ENCODE assay signal across 11 cellular contexts in the genomic region with DNA sequence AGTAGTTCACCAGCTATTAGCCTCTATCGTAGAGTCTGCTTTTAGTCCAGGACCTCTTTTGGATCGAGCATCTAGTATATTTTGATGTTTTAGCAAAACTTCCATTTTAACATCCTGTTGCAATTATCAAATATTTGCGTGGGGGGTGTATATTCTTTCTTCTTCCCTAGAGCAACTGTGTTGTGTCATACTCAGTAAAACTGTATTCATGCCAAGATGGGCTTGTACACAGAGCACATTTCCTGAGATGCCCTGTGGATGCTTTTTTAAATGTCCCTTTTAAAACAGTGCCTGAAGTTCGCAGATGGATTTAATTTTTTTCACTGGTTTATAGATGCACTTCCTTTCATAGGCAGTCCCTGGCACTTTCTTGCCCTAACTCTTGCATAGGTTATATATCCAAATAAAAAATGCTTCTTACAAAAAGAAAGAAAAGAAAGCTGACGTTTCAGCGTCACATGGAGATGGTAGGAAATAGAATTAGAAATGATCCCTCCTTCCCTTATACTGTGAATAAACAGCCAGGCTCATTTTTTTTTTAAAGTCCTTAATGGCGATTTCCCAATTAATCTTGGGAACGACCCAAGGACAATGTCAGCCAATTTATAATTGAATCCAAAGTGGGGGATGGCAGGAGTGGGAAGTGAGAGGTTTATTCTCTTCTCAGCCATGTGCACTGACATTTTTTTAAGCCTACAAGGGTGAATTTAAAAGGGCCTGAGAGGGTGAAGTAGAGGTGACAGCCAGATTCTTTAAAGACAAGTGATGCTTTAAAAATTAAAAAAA.
DNase-seq lines count a peak whose midpoint lies in the region; ATAC-seq and TF ChIP-seq lines count a peak whose summit lies in the region.
"Had no signal": no experiment of that assay in that cellular context is flagged by ENCODE, and none has a peak within 500 bp of the region (broad histone marks: within the 10 kb centered on the region; RNA-seq: fewer than 3 reads in every experiment).

No MANE protein-coding gene starts in this region.

- no peaks in the 10 kb centered on the region for H3K9me3 Mint-ChIP-seq in natural killer cell
- H3K9me3 Mint-ChIP-seq: activated naive CD4-positive, alpha-beta T cell treated with anti-CD3 and anti-CD28 coated beads, Interleukin-2, amount 10 ng/mL, durations not matched to agents 7 days and 5 days had no signal

- peaks cover 2% of the 10 kb centered on the region for H3K27me3 ChIP-seq in AG04450 (ENCODE audit: control insufficient read depth, insufficient read depth, low read length)
- H3K27me3 ChIP-seq: foreskin keratinocyte had no signal

- H3K27ac ChIP-seq in AG04450 (ENCODE audit: low read depth, low read length) = peak overlapping the region; percentile 11
- H3K27ac ChIP-seq: foreskin keratinocyte had no signal

- no peak for ATAC-seq in natural killer cell
- no peak for ATAC-seq in HG02759 (IDR thresholded peaks at IDR 0.05; ENCODE audit: unreplicated experiment)
- ATAC-seq: foreskin keratinocyte had no signal

- H3K4me3 ChIP-seq in AG04450 (ENCODE audit: low read depth, low read length) (no peak overlapping the region), epithelial cell of esophagus (ENCODE audit: low read length) (no peak overlapping the region)

- no peak overlapping the region for H3K4me3 Mint-ChIP-seq in natural killer cell
- H3K4me3 Mint-ChIP-seq: activated naive CD4-positive, alpha-beta T cell treated with anti-CD3 and anti-CD28 coated beads, Interleukin-2, amount 10 ng/mL, durations not matched to agents 7 days and 5 days had no signal

- DNase-seq in AG04450 (ENCODE audit: low read depth, low spot score) = peak; percentile 34
- peak; percentile 51 for DNase-seq in NCI-H1105 (lab: John Stamatoyannopoulos, UW)
- DNase-seq in epithelial cell of esophagus (ENCODE audit: low read depth) = peak; percentile 29
- no peak for DNase-seq in natural killer cell
- no peak for DNase-seq in cortex of kidney (lab: John Stamatoyannopoulos, UW)
- DNase-seq in retina = no peak
- DNase-seq in activated T-cell treated with anti-CD3 and anti-CD28 coated beads for 4 hours = no peak
- DNase-seq: activated naive CD4-positive, alpha-beta T cell treated with anti-CD3 and anti-CD28 coated beads, Interleukin-2, amount 10 ng/mL, durations not matched to agents 7 days and 5 days; foreskin keratinocyte; NCI-H82 had no signal

- H3K9me3 ChIP-seq in AG04450 (ENCODE audit: control insufficient read depth, insufficient read depth, low read length) = no peaks in the 10 kb centered on the region

- H3K36me3 Mint-ChIP-seq in natural killer cell = no peaks in the 10 kb centered on the region
- H3K36me3 Mint-ChIP-seq: activated naive CD4-positive, alpha-beta T cell treated with anti-CD3 and anti-CD28 coated beads, Interleukin-2, amount 10 ng/mL, durations not matched to agents 7 days and 5 days had no signal

- intact Hi-C loops in natural killer cell (cut with micrococcal nuclease) = no loop called here

- TF ChIP-seq CTCF in AG04450 (IDR thresholded peaks at IDR 0.05; ENCODE audit: low read depth, low read length) (no peak), epithelial cell of esophagus (IDR thresholded peaks at IDR 0.05; ENCODE audit: insufficient read depth, low read depth, low read length, missing control alignments) (no peak), natural killer cell (IDR thresholded peaks at IDR 0.05) (no peak)

- CTCF ChIA-PET in AG04450 (lab: Charles Lee) = no interaction called here

- POLR2A ChIA-PET in AG04450 (lab: Yijun Ruan, JAX) = no interaction called here

- H3K27ac Mint-ChIP-seq in natural killer cell = peak overlapping the region; percentile 27 to 69

- no peaks in the 10 kb centered on the region for H3K27me3 Mint-ChIP-seq in natural killer cell (ENCODE audit: low read depth in 2 of 2)
- H3K27me3 Mint-ChIP-seq: activated naive CD4-positive, alpha-beta T cell treated with anti-CD3 and anti-CD28 coated beads, Interleukin-2, amount 10 ng/mL, durations not matched to agents 7 days and 5 days had no signal

- peaks cover 47 to 71% of the 10 kb centered on the region in 2 donors for H3K4me1 Mint-ChIP-seq in natural killer cell

Comparison
In these comparisons a context has a peak if more than half of its experiments do, and no peak if none do; other contexts are left out.
1. DNase-seq: peak in AG04450 (single experiment), NCI-H1105 (single experiment) and epithelial cell of esophagus (single experiment); none in natural killer cell (single experiment), cortex of kidney (single experiment), retina (single experiment) and activated T-cell treated with anti-CD3 and anti-CD28 coated beads for 4 hours (single experiment).